11 cellular contexts compared by ENCODE assay signal in genomic region chr12:100926669-100927248, GRCh38.
DNase-seq lines count a peak whose midpoint lies in the region; ATAC-seq and TF ChIP-seq lines count a peak whose summit lies in the region.
"Had no signal": no experiment of that assay in that cellular context is flagged by ENCODE, and none has a peak within 500 bp of the region (broad histone marks: within the 10 kb centered on the region; RNA-seq: fewer than 3 reads in every experiment).

No MANE protein-coding gene starts in this region.

- peak; percentile 36 for DNase-seq in A172 (ENCODE audit: low spot score)
- peak; percentile 94 for DNase-seq in GM23338 (ENCODE audit: low spot score)
- DNase-seq in SK-N-DZ (ENCODE audit: low spot score) = peak; percentile 4
- no peak for DNase-seq in activated CD4-positive, alpha-beta T cell treated with anti-CD3 and anti-CD28 coated beads for 4 hours
- no peak for DNase-seq in stimulated activated CD4-positive, alpha-beta T cell treated with anti-CD3 and anti-CD28 coated beads, Interleukin-4, amount 100 ng/mL, for 1 hour
- no peak for DNase-seq in effector CD8-positive, alpha-beta T cell (lab: John Stamatoyannopoulos, UW)
- DNase-seq in activated CD8-positive, alpha-beta memory T cell treated with anti-CD3 and anti-CD28 coated beads, Interleukin-2, amount 50 U/mL, for 4 hours = no peak
- DNase-seq: amniotic stem cell had no signal

- ATAC-seq in GM23338 = peak; percentile 100

- peaks cover 24% of the 10 kb centered on the region for H3K4me1 Mint-ChIP-seq in GM23338
- H3K4me1 Mint-ChIP-seq: IgD-negative memory B cell had no signal

- H3F3A ChIP-seq in GM23338 (replicated peaks; ENCODE audit: low read depth) = no peaks in the 10 kb centered on the region

- peak overlapping the region; percentile 91 for H3K27ac Mint-ChIP-seq in GM23338
- H3K27ac Mint-ChIP-seq: IgD-negative memory B cell had no signal

- H3K27me3 Mint-ChIP-seq in GM23338 (ENCODE audit: insufficient read depth, low read depth, poor library complexity) = peaks cover 2% of the 10 kb centered on the region
- H3K27me3 Mint-ChIP-seq: IgD-negative memory B cell had no signal

- H3K4me3 ChIP-seq in GM23338 = no peak overlapping the region
- no peak overlapping the region for H3K4me3 ChIP-seq in iPS-20b (ENCODE audit: low read length)
- H3K4me3 ChIP-seq: lung had no signal

- no peaks in the 10 kb centered on the region for H3K9me3 ChIP-seq in iPS-20b (ENCODE audit: insufficient read depth, low read depth, low read length)

- H3K79me2 ChIP-seq in GM23338 (replicated peaks; ENCODE audit: insufficient read depth) = no peaks in the 10 kb centered on the region

- no peaks in the 10 kb centered on the region for H3K9me3 Mint-ChIP-seq in GM23338

- H2AFZ ChIP-seq in GM23338 = no peak overlapping the region

- no peaks in the 10 kb centered on the region for H4K20me1 ChIP-seq in GM23338 (replicated peaks; ENCODE audit: insufficient read depth)

- H3K27ac ChIP-seq in GM23338 (ENCODE audit: low read depth) = no peak overlapping the region
- no peak overlapping the region for H3K27ac ChIP-seq in iPS-20b (ENCODE audit: low read length)

- H3K27me3 ChIP-seq in GM23338 (ENCODE audit: insufficient read depth) (no peaks in the 10 kb centered on the region), iPS-20b (ENCODE audit: insufficient read depth, low read length) (no peaks in the 10 kb centered on the region)

- H3K36me3 ChIP-seq in GM23338 (ENCODE audit: insufficient read depth) (no peaks in the 10 kb centered on the region), iPS-20b (ENCODE audit: insufficient read depth, low read depth, low read length) (no peaks in the 10 kb centered on the region)

- TF ChIP-seq CTCF in GM23338 (conservative IDR thresholded peaks at IDR 0.05; ENCODE audit: low read depth in 2 of 2) = peak; percentile 78 to 87

- H3K9me2 ChIP-seq in GM23338 (ENCODE audit: insufficient read depth) = no peaks in the 10 kb centered on the region

- no peak overlapping the region for H3K4me2 ChIP-seq in GM23338

- H3K4me1 ChIP-seq in GM23338 (ENCODE audit: insufficient read depth) = no peaks in the 10 kb centered on the region; the same call in 1 of the 2 replicates
- H3K4me1 ChIP-seq in iPS-20b (ENCODE audit: insufficient read depth, low read length) = peaks cover 13% of the 10 kb centered on the region; the same call in 1 of the 2 replicates

- no peaks in the 10 kb centered on the region for H3K36me3 Mint-ChIP-seq in GM23338 (ENCODE audit: low read depth)

- H3K4me3 Mint-ChIP-seq in GM23338 = no peak overlapping the region
- H3K4me3 Mint-ChIP-seq: IgD-negative memory B cell had no signal

- H3K9ac ChIP-seq in iPS-20b (ENCODE audit: low read depth, low read length) = peak overlapping the region; percentile 26; the same call in 1 of the 2 replicates

TF ChIP-seq in GM23338, 12 proteins besides CTCF, POLR2A, EP300 and RAD21:
- TF ChIP-seq, protein P1, sequence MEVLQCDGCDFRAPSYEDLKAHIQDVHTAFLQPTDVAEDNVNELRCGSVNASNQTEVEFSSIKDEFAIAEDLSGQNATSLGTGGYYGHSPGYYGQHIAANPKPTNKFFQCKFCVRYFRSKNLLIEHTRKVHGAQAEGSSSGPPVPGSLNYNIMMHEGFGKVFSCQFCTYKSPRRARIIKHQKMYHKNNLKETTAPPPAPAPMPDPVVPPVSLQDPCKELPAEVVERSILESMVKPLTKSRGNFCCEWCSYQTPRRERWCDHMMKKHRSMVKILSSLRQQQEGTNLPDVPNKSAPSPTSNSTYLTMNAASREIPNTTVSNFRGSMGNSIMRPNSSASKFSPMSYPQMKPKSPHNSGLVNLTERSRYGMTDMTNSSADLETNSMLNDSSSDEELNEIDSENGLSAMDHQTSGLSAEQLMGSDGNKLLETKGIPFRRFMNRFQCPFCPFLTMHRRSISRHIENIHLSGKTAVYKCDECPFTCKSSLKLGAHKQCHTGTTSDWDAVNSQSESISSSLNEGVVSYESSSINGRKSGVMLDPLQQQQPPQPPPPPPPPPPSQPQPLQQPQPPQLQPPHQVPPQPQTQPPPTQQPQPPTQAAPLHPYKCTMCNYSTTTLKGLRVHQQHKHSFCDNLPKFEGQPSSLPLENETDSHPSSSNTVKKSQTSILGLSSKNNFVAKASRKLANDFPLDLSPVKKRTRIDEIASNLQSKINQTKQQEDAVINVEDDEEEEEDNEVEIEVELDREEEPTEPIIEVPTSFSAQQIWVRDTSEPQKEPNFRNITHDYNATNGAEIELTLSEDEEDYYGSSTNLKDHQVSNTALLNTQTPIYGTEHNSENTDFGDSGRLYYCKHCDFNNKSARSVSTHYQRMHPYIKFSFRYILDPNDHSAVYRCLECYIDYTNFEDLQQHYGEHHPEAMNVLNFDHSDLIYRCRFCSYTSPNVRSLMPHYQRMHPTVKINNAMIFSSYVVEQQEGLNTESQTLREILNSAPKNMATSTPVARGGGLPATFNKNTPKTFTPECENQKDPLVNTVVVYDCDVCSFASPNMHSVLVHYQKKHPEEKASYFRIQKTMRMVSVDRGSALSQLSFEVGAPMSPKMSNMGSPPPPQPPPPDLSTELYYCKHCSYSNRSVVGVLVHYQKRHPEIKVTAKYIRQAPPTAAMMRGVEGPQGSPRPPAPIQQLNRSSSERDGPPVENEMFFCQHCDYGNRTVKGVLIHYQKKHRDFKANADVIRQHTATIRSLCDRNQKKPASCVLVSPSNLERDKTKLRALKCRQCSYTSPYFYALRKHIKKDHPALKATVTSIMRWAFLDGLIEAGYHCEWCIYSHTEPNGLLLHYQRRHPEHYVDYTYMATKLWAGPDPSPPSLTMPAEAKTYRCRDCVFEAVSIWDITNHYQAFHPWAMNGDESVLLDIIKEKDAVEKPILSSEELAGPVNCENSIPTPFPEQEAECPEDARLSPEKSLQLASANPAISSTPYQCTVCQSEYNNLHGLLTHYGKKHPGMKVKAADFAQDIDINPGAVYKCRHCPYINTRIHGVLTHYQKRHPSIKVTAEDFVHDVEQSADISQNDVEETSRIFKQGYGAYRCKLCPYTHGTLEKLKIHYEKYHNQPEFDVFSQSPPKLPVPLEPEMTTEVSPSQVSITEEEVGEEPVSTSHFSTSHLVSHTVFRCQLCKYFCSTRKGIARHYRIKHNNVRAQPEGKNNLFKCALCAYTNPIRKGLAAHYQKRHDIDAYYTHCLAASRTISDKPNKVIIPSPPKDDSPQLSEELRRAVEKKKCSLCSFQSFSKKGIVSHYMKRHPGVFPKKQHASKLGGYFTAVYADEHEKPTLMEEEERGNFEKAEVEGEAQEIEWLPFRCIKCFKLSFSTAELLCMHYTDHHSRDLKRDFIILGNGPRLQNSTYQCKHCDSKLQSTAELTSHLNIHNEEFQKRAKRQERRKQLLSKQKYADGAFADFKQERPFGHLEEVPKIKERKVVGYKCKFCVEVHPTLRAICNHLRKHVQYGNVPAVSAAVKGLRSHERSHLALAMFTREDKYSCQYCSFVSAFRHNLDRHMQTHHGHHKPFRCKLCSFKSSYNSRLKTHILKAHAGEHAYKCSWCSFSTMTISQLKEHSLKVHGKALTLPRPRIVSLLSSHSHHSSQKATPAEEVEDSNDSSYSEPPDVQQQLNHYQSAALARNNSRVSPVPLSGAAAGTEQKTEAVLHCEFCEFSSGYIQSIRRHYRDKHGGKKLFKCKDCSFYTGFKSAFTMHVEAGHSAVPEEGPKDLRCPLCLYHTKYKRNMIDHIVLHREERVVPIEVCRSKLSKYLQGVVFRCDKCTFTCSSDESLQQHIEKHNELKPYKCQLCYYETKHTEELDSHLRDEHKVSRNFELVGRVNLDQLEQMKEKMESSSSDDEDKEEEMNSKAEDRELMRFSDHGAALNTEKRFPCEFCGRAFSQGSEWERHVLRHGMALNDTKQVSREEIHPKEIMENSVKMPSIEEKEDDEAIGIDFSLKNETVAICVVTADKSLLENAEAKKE (CRISPR knock-in tag; IDR thresholded peaks at IDR 0.05) = peak; percentile 25; the same call in 1 of the 2 replicates
- no peak for TF ChIP-seq STAT1 (IDR thresholded peaks at IDR 0.05; ENCODE audit: unreplicated experiment)

Comparison
In these comparisons a context has a peak if more than half of its experiments do, and no peak if none do; other contexts are left out.
1. DNase-seq: peak in A172 (single experiment), GM23338 (single experiment) and SK-N-DZ (single experiment); none in activated CD4-positive, alpha-beta T cell treated with anti-CD3 and anti-CD28 coated beads for 4 hours (0 of 2), stimulated activated CD4-positive, alpha-beta T cell treated with anti-CD3 and anti-CD28 coated beads, Interleukin-4, amount 100 ng/mL, for 1 hour (single experiment), effector CD8-positive, alpha-beta T cell (single experiment) and activated CD8-positive, alpha-beta memory T cell treated with anti-CD3 and anti-CD28 coated beads, Interleukin-2, amount 50 U/mL, for 4 hours (single experiment).